Comparison of ENCODE assay signal across 1 cellular context in the genomic region with DNA sequence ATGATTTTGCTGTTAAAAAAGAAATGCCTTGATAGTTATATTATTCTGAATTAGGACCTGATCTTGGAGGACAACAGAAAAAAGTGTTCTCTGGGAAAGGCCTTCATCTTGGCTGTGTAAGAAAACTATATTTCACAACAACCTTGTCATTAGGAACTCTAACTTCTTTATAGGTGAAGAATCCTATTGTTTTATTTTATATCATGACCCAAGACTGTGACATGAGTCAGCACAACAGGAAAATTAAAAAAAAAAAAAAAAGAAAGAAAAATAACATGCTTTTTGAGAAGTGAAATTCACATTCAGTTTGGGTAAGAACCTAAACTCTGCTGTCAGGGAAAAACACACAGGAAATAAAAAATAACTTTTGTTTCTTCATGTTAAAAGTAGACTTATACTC.
TF ChIP-seq lines count a peak whose summit lies in the region.

No MANE protein-coding gene starts in this region.

TF ChIP-seq in SK-N-SH, 30 proteins besides CTCF, POLR2A, EP300 and RAD21 (continued from another document):
- TF ChIP-seq REST (IDR thresholded peaks at IDR 0.05; ENCODE audit: low read depth, low read length), result no peak
- no peak for TF ChIP-seq RCOR1 (IDR thresholded peaks at IDR 0.05; ENCODE audit: low read length)
- TF ChIP-seq ELF1 (IDR thresholded peaks at IDR 0.05), result no peak
- TF ChIP-seq, protein P1, sequence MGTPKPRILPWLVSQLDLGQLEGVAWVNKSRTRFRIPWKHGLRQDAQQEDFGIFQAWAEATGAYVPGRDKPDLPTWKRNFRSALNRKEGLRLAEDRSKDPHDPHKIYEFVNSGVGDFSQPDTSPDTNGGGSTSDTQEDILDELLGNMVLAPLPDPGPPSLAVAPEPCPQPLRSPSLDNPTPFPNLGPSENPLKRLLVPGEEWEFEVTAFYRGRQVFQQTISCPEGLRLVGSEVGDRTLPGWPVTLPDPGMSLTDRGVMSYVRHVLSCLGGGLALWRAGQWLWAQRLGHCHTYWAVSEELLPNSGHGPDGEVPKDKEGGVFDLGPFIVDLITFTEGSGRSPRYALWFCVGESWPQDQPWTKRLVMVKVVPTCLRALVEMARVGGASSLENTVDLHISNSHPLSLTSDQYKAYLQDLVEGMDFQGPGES (IDR thresholded peaks at IDR 0.05; ENCODE audit: low read depth, low read length), result no peak
- TF ChIP-seq, protein P2, sequence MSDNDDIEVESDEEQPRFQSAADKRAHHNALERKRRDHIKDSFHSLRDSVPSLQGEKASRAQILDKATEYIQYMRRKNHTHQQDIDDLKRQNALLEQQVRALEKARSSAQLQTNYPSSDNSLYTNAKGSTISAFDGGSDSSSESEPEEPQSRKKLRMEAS (IDR thresholded peaks at IDR 0.05; ENCODE audit: low read depth), result no peak
- TF ChIP-seq MXI1 (IDR thresholded peaks at IDR 0.05; ENCODE audit: low read depth, low read length), result no peak
- no peak for TF ChIP-seq FOXJ3 (CRISPR knock-in tag; IDR thresholded peaks at IDR 0.05)
- no peak for TF ChIP-seq USF1 (IDR thresholded peaks at IDR 0.05; ENCODE audit: borderline replicate concordance, low read depth)
- no peak for TF ChIP-seq FOSL2 (IDR thresholded peaks at IDR 0.05; ENCODE audit: borderline replicate concordance, low read depth)
- no peak for TF ChIP-seq NFIC (IDR thresholded peaks at IDR 0.05; ENCODE audit: borderline replicate concordance)
- no peak for TF ChIP-seq TAF1 (IDR thresholded peaks at IDR 0.05; ENCODE audit: borderline replicate concordance, low read depth, low read length)
- TF ChIP-seq SMC3 (IDR thresholded peaks at IDR 0.05; ENCODE audit: low read depth, low read length), result no peak
- no peak for TF ChIP-seq CHD2 (IDR thresholded peaks at IDR 0.05; ENCODE audit: low read length, partially characterized antibody)
TF ChIP-seq in SK-N-SH: peak in this region for 0.
